In genomic region chr17:59161477-59161876, GRCh38 we compare ENCODE assay signal across 19 cellular contexts. TPM values are rescaled to one million over a fixed set of nuclear protein-coding genes. Genes with fewer than 3 reads are reported as not detected.
DNase-seq lines count a peak whose midpoint lies in the region; ATAC-seq and TF ChIP-seq lines count a peak whose summit lies in the region.
"Had no signal": no experiment of that assay in that cellular context is flagged by ENCODE, and none has a peak within 500 bp of the region (broad histone marks: within the 10 kb centered on the region; RNA-seq: fewer than 3 reads in every experiment).

No MANE protein-coding gene starts in this region.

- H3K4me1 Mint-ChIP-seq in effector memory CD8-positive, alpha-beta T cell (ENCODE audit: low read depth in 2 of 2) = peaks cover 3 to 14% of the 10 kb centered on the region in 2 donors
- peaks cover 39% of the 10 kb centered on the region for H3K4me1 Mint-ChIP-seq in osteocyte (ENCODE audit: unreplicated experiment)
- H3K4me1 Mint-ChIP-seq in stimulated activated naive B cell treated with anti-CD40 and anti-IgM and Interleukin-4, amounts not matched to agents 10 μg/mL and 1 μg/mL and 100 μg/mL, for 72 hours = peaks cover 7% of the 10 kb centered on the region in 2 donors

- H3K4me1 ChIP-seq in SK-N-SH (ENCODE audit: control insufficient read depth in 1 of 2, insufficient read depth in 2 of 2, low read depth in 1 of 2, low read length in 1 of 2) (peaks cover 2 to 6% of the 10 kb centered on the region in 2 experiments; a peak in 3 of 4 replicates), HAP-1 (peaks cover 60% of the 10 kb centered on the region), smooth muscle cell (ENCODE audit: low read depth) (peaks cover 13% of the 10 kb centered on the region)
- H3K4me1 ChIP-seq: BE2C had no signal

- H3K9ac ChIP-seq in SK-N-SH (no peak overlapping the region), smooth muscle cell (ENCODE audit: low read depth) (no peak overlapping the region)

- H3K4me2 ChIP-seq in SK-N-SH (no peak overlapping the region), smooth muscle cell (no peak overlapping the region)

- peaks cover 3% of the 10 kb centered on the region for H3K36me3 Mint-ChIP-seq in effector memory CD8-positive, alpha-beta T cell (ENCODE audit: insufficient read depth)
- no peaks in the 10 kb centered on the region for H3K36me3 Mint-ChIP-seq in osteocyte (ENCODE audit: unreplicated experiment)
- peaks cover 0 to 1% of the 10 kb centered on the region in 2 donors for H3K36me3 Mint-ChIP-seq in stimulated activated naive B cell treated with anti-CD40 and anti-IgM and Interleukin-4, amounts not matched to agents 10 μg/mL and 1 μg/mL and 100 μg/mL, for 72 hours
- H3K36me3 Mint-ChIP-seq: CD4-positive, alpha-beta memory T cell had no signal

- H3K27me3 ChIP-seq in SK-N-SH (ENCODE audit: insufficient read depth) = no peaks in the 10 kb centered on the region
- no peaks in the 10 kb centered on the region for H3K27me3 ChIP-seq in HAP-1 (ENCODE audit: low read depth)
- H3K27me3 ChIP-seq in smooth muscle cell (ENCODE audit: low read depth) = no peaks in the 10 kb centered on the region
- H3K27me3 ChIP-seq: BE2C had no signal

- CTCF ChIA-PET in SK-N-SH (lab: Yijun Ruan, JAX) = interaction anchor here (1.1 kb wide), 1 partner anchor 59 kb away, joined by 3 read pairs; the partner anchor contains the start of gene GDPD1

- no peak overlapping the region for H3K4me3 Mint-ChIP-seq in effector memory CD8-positive, alpha-beta T cell
- no peak overlapping the region for H3K4me3 Mint-ChIP-seq in osteocyte (ENCODE audit: unreplicated experiment)
- no peak overlapping the region for H3K4me3 Mint-ChIP-seq in stimulated activated naive B cell treated with anti-CD40 and anti-IgM and Interleukin-4, amounts not matched to agents 10 μg/mL and 1 μg/mL and 100 μg/mL, for 72 hours
- H3K4me3 Mint-ChIP-seq: HFFc6 had no signal

- 96% methylated on average over 2 of the region's 2 CpGs for WGBS in SK-N-SH (ENCODE audit: low lambda C conversion rate)
- WGBS in smooth muscle cell (ENCODE audit: low lambda C conversion rate) = 96% methylated on average over 2 of the region's 2 CpGs

- DNase-seq in SK-N-SH = no peak
- DNase-seq in HAP-1 (ENCODE audit: low spot score in 2 of 2) = peak; percentile 67 to 77
- DNase-seq in effector memory CD8-positive, alpha-beta T cell = no peak
- DNase-seq in osteocyte (ENCODE audit: extremely low spot score, unreplicated experiment) = no peak
- no peak for DNase-seq in smooth muscle cell (lab: John Stamatoyannopoulos, UW; ENCODE audit: unreplicated experiment)
- DNase-seq in stimulated activated naive B cell treated with anti-CD40 and anti-IgM and Interleukin-4, amounts not matched to agents 10 μg/mL and 1 μg/mL and 100 μg/mL, for 72 hours = no peak
- DNase-seq: 8988T; BE2C; Calu3; CD4-positive, alpha-beta memory T cell; DMS53; HFFc6; NCI-H1417; NCI-H187 treated with DMSO at 0.1 percent for 48 hours; NCI-H446; NCI-H69; OCI-M1 had no signal

- no peaks in the 10 kb centered on the region for H3K27me3 Mint-ChIP-seq in effector memory CD8-positive, alpha-beta T cell
- no peaks in the 10 kb centered on the region for H3K27me3 Mint-ChIP-seq in osteocyte (ENCODE audit: unreplicated experiment)
- H3K27me3 Mint-ChIP-seq in stimulated activated naive B cell treated with anti-CD40 and anti-IgM and Interleukin-4, amounts not matched to agents 10 μg/mL and 1 μg/mL and 100 μg/mL, for 72 hours = no peaks in the 10 kb centered on the region
- H3K27me3 Mint-ChIP-seq: CD4-positive, alpha-beta memory T cell had no signal

- no peak for TF ChIP-seq RAD21 in SK-N-SH (IDR thresholded peaks at IDR 0.05; ENCODE audit: low read length)

- H4K20me1 ChIP-seq in SK-N-SH (ENCODE audit: insufficient read depth) (no peaks in the 10 kb centered on the region), smooth muscle cell (ENCODE audit: low read depth) (no peaks in the 10 kb centered on the region)

- no peaks in the 10 kb centered on the region for H3K9me3 Mint-ChIP-seq in effector memory CD8-positive, alpha-beta T cell
- H3K9me3 Mint-ChIP-seq in osteocyte (ENCODE audit: unreplicated experiment) = no peaks in the 10 kb centered on the region
- no peaks in the 10 kb centered on the region for H3K9me3 Mint-ChIP-seq in stimulated activated naive B cell treated with anti-CD40 and anti-IgM and Interleukin-4, amounts not matched to agents 10 μg/mL and 1 μg/mL and 100 μg/mL, for 72 hours
- H3K9me3 Mint-ChIP-seq: CD4-positive, alpha-beta memory T cell; HFFc6 had no signal

- TF ChIP-seq CTCF in SK-N-SH (IDR thresholded peaks at IDR 0.05) (no peak), osteocyte (IDR thresholded peaks at IDR 0.05) (no peak), smooth muscle cell (IDR thresholded peaks at IDR 0.05; ENCODE audit: borderline replicate concordance, insufficient read depth, poor library complexity, severe bottlenecking) (no peak)

- H3K27ac ChIP-seq in SK-N-SH (ENCODE audit: low read depth in 2 of 2, low read length in 1 of 2) = 0 out of 4 replicates have a peak overlapping the region, but pooled peaks of 1 of the 2 experiments have one; percentile 0
- no peak overlapping the region for H3K27ac ChIP-seq in smooth muscle cell (ENCODE audit: low read depth)

- POLR2A ChIA-PET in SK-N-SH (lab: Yijun Ruan, JAX) = no interaction called here

- peaks cover 8% of the 10 kb centered on the region for H3F3A ChIP-seq in SK-N-SH (replicated peaks; ENCODE audit: insufficient read depth)
- H3F3A ChIP-seq in smooth muscle cell (ENCODE audit: low read depth) = no peaks in the 10 kb centered on the region

- in situ Hi-C loops in HAP-1 (cut with MboI; ENCODE audit: low sequenced_read_pairs) = no loop called here

- H3K36me3 ChIP-seq in SK-N-SH (replicated peaks in 1 of 2; ENCODE audit: control insufficient read depth in 1 of 2, insufficient read depth in 2 of 2, low read length in 1 of 2) (peaks cover 0 to 4% of the 10 kb centered on the region in 2 experiments), HAP-1 (replicated peaks) (no peaks in the 10 kb centered on the region), smooth muscle cell (ENCODE audit: low read depth) (no peaks in the 10 kb centered on the region)
- H3K36me3 ChIP-seq: BE2C had no signal

- ATAC-seq in SK-N-SH treated with all-trans-retinoic acid at 6 μM for 48 hours (no peak), GM21786 (IDR thresholded peaks at IDR 0.05; ENCODE audit: unreplicated experiment) (no peak)
- no peak for ATAC-seq in effector memory CD8-positive, alpha-beta T cell (replicated peaks)
- no peak for ATAC-seq in stimulated activated naive B cell treated with anti-CD40 and anti-IgM and Interleukin-4, amounts not matched to agents 10 μg/mL and 1 μg/mL and 100 μg/mL, for 72 hours (replicated peaks)

- H2AFZ ChIP-seq in SK-N-SH (ENCODE audit: low read depth) = peak overlapping the region; percentile 52
- H2AFZ ChIP-seq in smooth muscle cell (ENCODE audit: low read depth) = no peak overlapping the region

- no peak for TF ChIP-seq EP300 in SK-N-SH (IDR thresholded peaks at IDR 0.05; ENCODE audit: borderline replicate concordance in 1 of 2, low read depth in 1 of 2, low read length in 1 of 2)

- H3K79me2 ChIP-seq in SK-N-SH (ENCODE audit: insufficient read depth) (peaks cover 100% of the 10 kb centered on the region), smooth muscle cell (ENCODE audit: low read depth) (peaks cover 70% of the 10 kb centered on the region)

- H3K9me3 ChIP-seq in SK-N-SH (no peaks in the 10 kb centered on the region), HAP-1 (no peaks in the 10 kb centered on the region), smooth muscle cell (replicated peaks; ENCODE audit: low read depth) (no peaks in the 10 kb centered on the region)
- H3K9me3 ChIP-seq: BE2C had no signal

- H3K4me3 ChIP-seq in SK-N-SH (ENCODE audit: low read depth in 2 of 2, low read length in 1 of 2) (no peak overlapping the region), HAP-1 (no peak overlapping the region), smooth muscle cell (no peak overlapping the region)

- peak overlapping the region; percentile 31 to 91 for H3K27ac Mint-ChIP-seq in effector memory CD8-positive, alpha-beta T cell
- peak overlapping the region; percentile 23 for H3K27ac Mint-ChIP-seq in osteocyte (ENCODE audit: unreplicated experiment)
- H3K27ac Mint-ChIP-seq in stimulated activated naive B cell treated with anti-CD40 and anti-IgM and Interleukin-4, amounts not matched to agents 10 μg/mL and 1 μg/mL and 100 μg/mL, for 72 hours = no peak overlapping the region

- no peaks in the 10 kb centered on the region for H3K9me2 ChIP-seq in SK-N-SH

TF ChIP-seq in SK-N-SH, 30 proteins besides CTCF, POLR2A, EP300 and RAD21 (continues in another document):
- TF ChIP-seq FOXM1 (IDR thresholded peaks at IDR 0.05; ENCODE audit: low read depth) = no peak
- no peak for TF ChIP-seq POLR2AphosphoS5 (IDR thresholded peaks at IDR 0.05; ENCODE audit: low read depth, low read length)

TF ChIP-seq in SK-N-SH treated with all-trans-retinoic acid at 6 μM for 48 hours, 23 proteins besides CTCF, POLR2A, EP300 and RAD21 (continues in another document):
- TF ChIP-seq ARNTL (CRISPR knock-in tag; IDR thresholded peaks at IDR 0.05; ENCODE audit: borderline replicate concordance, low read depth) = no peak
- TF ChIP-seq GLIS3 (CRISPR knock-in tag; IDR thresholded peaks at IDR 0.05) = no peak

RNA-seq across cellular contexts. Expression of gene PRR11, which starts 5.9 kb away (rescaled TPM):
- polyA plus RNA-seq in SK-N-SH (2012; rRNA removed) = 25.8 and 28.4 TPM in 2 replicates
- polyA plus RNA-seq in SK-N-SH (2012; cell fraction: cytosol; rRNA removed) = 27.2 and 29.5 TPM in 2 replicates
- polyA plus RNA-seq in SK-N-SH (2012; cell fraction: nucleus; rRNA removed) = 4.8 and 6.3 TPM in 2 replicates
- 11.1 TPM in 2 replicates for total RNA-seq in osteocyte
- 3.0 and 4.2 TPM in 2 replicates for total RNA-seq in smooth muscle cell
- 7.0 and 7.9 TPM in 2 replicates for polyA plus RNA-seq in smooth muscle cell

RNA-seq across cellular contexts. Expression of gene SKA2, which starts 6.5 kb away (rescaled TPM):
- 12.8 and 14.4 TPM in 2 replicates for polyA plus RNA-seq in SK-N-SH (2012; rRNA removed)
- 22.5 and 31.0 TPM in 2 replicates for polyA plus RNA-seq in SK-N-SH (2012; cell fraction: cytosol; rRNA removed)
- 1.7 and 2.4 TPM in 2 replicates for polyA plus RNA-seq in SK-N-SH (2012; cell fraction: nucleus; rRNA removed)
- 50.5 and 60.2 TPM in 2 replicates for total RNA-seq in osteocyte
- total RNA-seq in smooth muscle cell = 64.9 and 77.8 TPM in 2 replicates
- 41.2 and 47.5 TPM in 2 replicates for polyA plus RNA-seq in smooth muscle cell

RNA-seq across cellular contexts. Expression of gene SMG8, which starts 48.4 kb away (rescaled TPM):
- polyA plus RNA-seq in SK-N-SH (2012; rRNA removed) (11.2 and 15.8 TPM in 2 replicates), smooth muscle cell (11.8 and 12.1 TPM in 2 replicates)
- 10.5 and 14.4 TPM in 2 replicates for polyA plus RNA-seq in SK-N-SH (2012; cell fraction: cytosol; rRNA removed)
- polyA plus RNA-seq in SK-N-SH (2012; cell fraction: nucleus; rRNA removed) = 5.9 and 10.6 TPM in 2 replicates
- total RNA-seq in osteocyte (18.5 and 21.5 TPM in 2 replicates), smooth muscle cell (18.1 and 18.5 TPM in 2 replicates)

RNA-seq across cellular contexts. Expression of gene TRIM37, which starts 54.8 kb away (rescaled TPM):
- polyA plus RNA-seq in SK-N-SH (2012; rRNA removed) (20.5 and 28.5 TPM in 2 replicates), smooth muscle cell (8.0 and 11.4 TPM in 2 replicates)
- polyA plus RNA-seq in SK-N-SH (2012; cell fraction: cytosol; rRNA removed) = 29.0 and 32.8 TPM in 2 replicates
- polyA plus RNA-seq in SK-N-SH (2012; cell fraction: nucleus; rRNA removed) = 18.1 and 34.0 TPM in 2 replicates
- total RNA-seq in osteocyte (32.6 and 35.9 TPM in 2 replicates), smooth muscle cell (16.5 and 20.7 TPM in 2 replicates)

RNA-seq across cellular contexts. Expression of gene GDPD1, which starts 58.8 kb away (rescaled TPM):
- polyA plus RNA-seq in SK-N-SH (2012; rRNA removed) = 1.5 and 2.1 TPM in 2 replicates
- 1.9 and 2.3 TPM in 2 replicates for polyA plus RNA-seq in SK-N-SH (2012; cell fraction: cytosol; rRNA removed)
- polyA plus RNA-seq in SK-N-SH (2012; cell fraction: nucleus; rRNA removed) = 1.2 and 3.3 TPM in 2 replicates
- total RNA-seq in osteocyte = 3.0 and 3.3 TPM in 2 replicates
- total RNA-seq in smooth muscle cell = 2.2 and 8.0 TPM in 2 replicates
- 2.3 and 2.7 TPM in 2 replicates for polyA plus RNA-seq in smooth muscle cell

Comparison
In these comparisons a context has a peak if more than half of its experiments do, and no peak if none do; other contexts are left out.
1. DNase-seq: peak in HAP-1 (2 of 2); none in SK-N-SH (single experiment), effector memory CD8-positive, alpha-beta T cell (0 of 3), osteocyte (single experiment), smooth muscle cell (single experiment) and stimulated activated naive B cell treated with anti-CD40 and anti-IgM and Interleukin-4, amounts not matched to agents 10 μg/mL and 1 μg/mL and 100 μg/mL, for 72 hours (single experiment).